Comparison of ENCODE assay signal across 1 cellular context in genomic region chr16:29991571-29991904, GRCh38.
TF ChIP-seq lines count a peak whose summit lies in the region.

No MANE protein-coding gene starts in this region.

TF ChIP-seq in HepG2, 621 proteins besides CTCF, POLR2A, EP300 and RAD21 (continued from another document):
- TF ChIP-seq ZNF414 (CRISPR knock-in tag; IDR thresholded peaks at IDR 0.05) (no peak), THYN1 (CRISPR knock-in tag; IDR thresholded peaks at IDR 0.05; ENCODE audit: borderline replicate concordance, low read depth) (no peak)
